ENCODE assay signal across 1 cellular context in the genomic region with DNA sequence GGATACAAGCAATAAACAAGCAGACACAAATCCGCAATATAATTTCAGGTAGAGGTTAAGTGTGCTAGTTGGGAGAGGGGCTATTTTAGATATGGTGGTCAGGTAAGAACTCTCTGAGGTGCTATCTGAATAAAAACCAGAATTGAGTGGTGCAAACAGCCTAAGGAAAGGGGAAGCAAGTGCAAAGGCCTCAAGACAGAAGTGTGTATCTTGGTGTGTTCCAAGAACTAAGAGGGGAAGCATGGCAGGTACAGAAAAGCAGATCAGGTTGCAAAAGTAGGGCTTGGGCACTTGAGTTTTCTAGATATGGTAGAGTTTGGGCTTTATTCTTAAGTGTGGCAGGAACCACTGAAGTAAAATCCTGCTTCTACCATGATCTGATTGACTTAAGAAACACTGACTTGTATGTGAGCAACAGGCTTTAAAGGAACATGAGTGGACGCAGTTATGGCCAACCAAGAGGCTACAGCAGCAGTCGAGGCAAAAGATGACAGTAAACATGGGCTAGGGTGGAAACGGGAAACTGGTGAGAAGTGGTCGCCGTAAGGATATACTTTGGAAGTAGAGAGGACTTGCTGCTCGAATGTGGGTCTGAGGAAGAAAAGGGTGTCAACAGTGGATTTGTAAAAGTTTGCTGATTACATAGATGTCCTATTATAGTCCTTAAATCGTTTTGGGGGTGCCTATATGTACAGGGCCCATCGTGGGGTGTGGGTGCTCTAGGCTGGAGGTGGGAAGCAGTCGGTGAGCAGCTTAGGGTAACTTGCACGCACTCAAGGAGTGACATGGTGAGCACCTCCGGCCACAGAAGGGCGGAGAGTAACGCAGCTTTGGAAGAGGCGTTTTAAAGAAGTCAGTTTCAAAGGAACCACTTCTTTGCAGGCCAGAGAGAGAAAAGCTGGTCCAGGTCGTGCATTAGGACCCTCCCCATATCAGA.
TF ChIP-seq lines count a peak whose summit lies in the region.

No MANE protein-coding gene starts in this region.

TF ChIP-seq in IMR-90, 13 proteins besides CTCF, POLR2A, EP300 and RAD21:
- TF ChIP-seq CHD1 (IDR thresholded peaks at IDR 0.05; ENCODE audit: low read depth, low read length) (no peak), BHLHE40 (IDR thresholded peaks at IDR 0.05; ENCODE audit: low read depth, low read length) (no peak), NFE2L2 (IDR thresholded peaks at IDR 0.05; ENCODE audit: low read depth, low read length) (no peak), MAZ (IDR thresholded peaks at IDR 0.05; ENCODE audit: borderline replicate concordance, low read depth, low read length) (no peak), ELK1 (IDR thresholded peaks at IDR 0.05; ENCODE audit: borderline replicate concordance, low read depth, low read length) (no peak), RFX5 (IDR thresholded peaks at IDR 0.05; ENCODE audit: low read depth, low read length) (no peak), MAFK (IDR thresholded peaks at IDR 0.05; ENCODE audit: low read depth, low read length) (no peak), SMC3 (IDR thresholded peaks at IDR 0.05; ENCODE audit: low read depth, low read length) (no peak), USF2 (IDR thresholded peaks at IDR 0.05; ENCODE audit: low read depth, low read length) (no peak), CEBPB (IDR thresholded peaks at IDR 0.05; ENCODE audit: low read depth, low read length) (no peak), RCOR1 (IDR thresholded peaks at IDR 0.05; ENCODE audit: insufficient replicate concordance, low read length) (no peak), FOS (IDR thresholded peaks at IDR 0.05; ENCODE audit: low read depth, low read length) (no peak), MXI1 (IDR thresholded peaks at IDR 0.05; ENCODE audit: borderline replicate concordance, low read depth, low read length) (no peak)
TF ChIP-seq in IMR-90: peak in this region for 0.
